Comparison of ENCODE assay signal across 22 cellular contexts in the genomic region with DNA sequence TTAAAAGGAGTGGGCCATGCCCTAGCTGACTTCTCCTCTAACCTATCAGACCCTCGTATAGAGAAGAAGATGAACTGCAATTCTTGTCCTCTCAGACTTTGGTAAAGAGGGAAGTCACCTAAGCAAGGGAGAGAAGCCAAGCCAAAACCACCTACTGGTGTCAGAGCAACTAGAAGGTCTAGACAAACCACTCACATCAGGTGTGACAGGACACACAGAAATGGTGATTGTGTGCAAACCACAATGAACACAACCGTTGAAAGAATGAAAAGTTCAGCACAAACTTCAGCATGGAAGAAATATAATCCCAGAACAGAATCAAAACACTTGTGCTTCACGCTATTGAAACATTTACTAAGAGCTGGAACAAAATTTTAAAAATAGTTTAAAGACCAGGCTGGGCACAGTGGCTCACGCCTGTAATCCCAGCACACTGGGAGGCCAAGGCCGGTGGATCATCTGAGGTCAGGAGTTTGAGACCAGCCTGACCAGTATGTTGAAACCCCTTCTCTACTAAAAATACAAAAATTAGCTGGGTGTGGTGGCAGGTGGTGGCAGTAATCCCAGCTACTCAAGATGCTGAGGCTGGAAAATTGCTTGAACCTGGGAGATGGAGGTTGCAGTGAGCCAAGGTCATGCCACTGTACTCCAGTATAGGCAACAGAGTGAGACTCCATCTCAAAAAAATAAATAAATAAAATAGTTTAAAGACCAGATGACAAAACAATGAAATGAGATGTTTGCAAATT. TPM values are rescaled to one million over a fixed set of nuclear protein-coding genes. Genes with fewer than 3 reads are reported as not detected.
DNase-seq lines count a peak whose midpoint lies in the region; ATAC-seq, FAIRE-seq and TF ChIP-seq lines count a peak whose summit lies in the region.
"Had no signal": no experiment of that assay in that cellular context is flagged by ENCODE, and none has a peak within 500 bp of the region (broad histone marks: within the 10 kb centered on the region; RNA-seq: fewer than 3 reads in every experiment).

No MANE protein-coding gene starts in this region.

- intact Hi-C loops in HepG2 (cut with micrococcal nuclease; ENCODE audit: unreplicated experiment) = no loop called here

- FAIRE-seq in urothelium cell line (lab: Jason Lieb, UNC) (peak; percentile 66), HepG2 (lab: Jason Lieb, UNC) (no peak)
- FAIRE-seq: A549, GM12892, GM18507, H1 had no signal

- H3K4me3 ChIP-seq in KMS-11 (IDR thresholded peaks at IDR 0.05; ENCODE audit: insufficient read depth, low read depth, low read length) (no peak overlapping the region), HepG2 (replicated peaks in 1 of 3; ENCODE audit: insufficient read depth in 1 of 3, low read depth in 2 of 3, low read length in 3 of 3) (no peak overlapping the region)
- H3K4me3 ChIP-seq: A549 had no signal

- H4K20me1 ChIP-seq in KMS-11 (ENCODE audit: insufficient read depth) = no peaks in the 10 kb centered on the region
- no peaks in the 10 kb centered on the region for H4K20me1 ChIP-seq in HepG2 (ENCODE audit: insufficient read depth, low read length)

- H3K4me2 ChIP-seq in KMS-11 = no peak overlapping the region
- no peak overlapping the region for H3K4me2 ChIP-seq in HepG2 (ENCODE audit: low read depth, low read length)
- H3K4me2 ChIP-seq: A549 had no signal

- H3K79me2 ChIP-seq in KMS-11 (ENCODE audit: insufficient read depth, low read depth) (no peaks in the 10 kb centered on the region), HepG2 (ENCODE audit: insufficient read depth, low read length) (no peaks in the 10 kb centered on the region)

- H3K36me3 ChIP-seq in KMS-11 (ENCODE audit: insufficient read depth) (no peaks in the 10 kb centered on the region), HepG2 (replicated peaks in 1 of 2; ENCODE audit: control insufficient read depth in 1 of 2, insufficient read depth in 2 of 2, low read length in 2 of 2) (no peaks in the 10 kb centered on the region)

- no peaks in the 10 kb centered on the region for H3K4me1 ChIP-seq in KMS-11 (ENCODE audit: low read depth, poor library complexity, severe bottlenecking)
- no peaks in the 10 kb centered on the region for H3K4me1 ChIP-seq in HepG2 (ENCODE audit: insufficient read depth, low read length)
- H3K4me1 ChIP-seq: A549 had no signal

- no peak for TF ChIP-seq POLR2A in HepG2 (IDR thresholded peaks at IDR 0.05; ENCODE audit: insufficient read depth in 1 of 2, low read depth in 2 of 2, low read length in 2 of 2)

- WGBS in HepG2 (ENCODE audit: low lambda C conversion rate) = 39% methylated on average over 5 of the region's 5 CpGs

- H3K27me3 ChIP-seq in KMS-11 (ENCODE audit: insufficient read depth, low read depth) (no peaks in the 10 kb centered on the region), HepG2 (ENCODE audit: control insufficient read depth in 1 of 2, insufficient read depth in 2 of 2, low read length in 2 of 2) (0 out of 5 replicates have a peak, but pooled peaks cover 0 to 1% of the 10 kb centered on the region in 2 experiments)

- no peak for ATAC-seq in HepG2
- ATAC-seq: A549 had no signal

- H3K9ac ChIP-seq in KMS-11 (no peak overlapping the region), HepG2 (ENCODE audit: insufficient read depth, low read depth, low read length) (no peak overlapping the region)

- TF ChIP-seq CTCF in KMS-11 (conservative IDR thresholded peaks at IDR 0.05; ENCODE audit: low read depth, low read length) = no peak
- no peak for TF ChIP-seq CTCF in HepG2 (CRISPR knock-in tag; IDR thresholded peaks at IDR 0.05)

- POLR2A ChIA-PET in HepG2 (lab: Yijun Ruan, JAX) = no interaction called here

- H2AFZ ChIP-seq in KMS-11 (ENCODE audit: low read depth) (no peak overlapping the region), HepG2 (ENCODE audit: low read length) (no peak overlapping the region)

- no peak for TF ChIP-seq RAD21 in HepG2 (CRISPR knock-in tag; IDR thresholded peaks at IDR 0.05)

- TF ChIP-seq EP300 in HepG2 (IDR thresholded peaks at IDR 0.05; ENCODE audit: low read depth in 2 of 2, low read length in 2 of 2) (no peak), HepG2 (CRISPR knock-in tag; IDR thresholded peaks at IDR 0.05; ENCODE audit: borderline replicate concordance) (no peak)

- no peaks in the 10 kb centered on the region for H3K9me3 ChIP-seq in HepG2 (ENCODE audit: low read length)
- H3K9me3 ChIP-seq: A549 had no signal

- in situ Hi-C loops in HepG2 (cut with HindIII; ENCODE audit: extremely low pct_ligation_motif_present, low pct_unique_long_range_greater_than_20kb) = no loop called here

- peak; percentile 38 for DNase-seq in NCI-H2107 treated with DMSO at 0.1 percent for 48 hours (lab: John Stamatoyannopoulos, UW; ENCODE audit: unreplicated experiment)
- no peak for DNase-seq in NCI-H2107 (lab: John Stamatoyannopoulos, UW)
- peak; percentile 4 for DNase-seq in ecto neural progenitor cell (ENCODE audit: low spot score)
- DNase-seq in urothelium cell line (ENCODE audit: low spot score) = no peak
- DNase-seq in COLO668 (lab: John Stamatoyannopoulos, UW; ENCODE audit: unreplicated experiment) = no peak
- DNase-seq in HT-29 (ENCODE audit: low spot score) = no peak
- DNase-seq in HepG2 (ENCODE audit: low spot score) = no peak
- DNase-seq: AML-193; CD4-positive, alpha-beta T cell; DMS79; GDM1; H9; KBM-7 had no signal

- CTCF ChIA-PET in HepG2 (lab: Yijun Ruan, JAX; ENCODE audit: low intra/inter-chr PET ratio, low total read pairs) = no interaction called here

- no TSS peak for BruUV-seq in HepG2 (replicated peaks; lab: Mats Ljungman, UMichigan)

- H3K27ac ChIP-seq in KMS-11 (peak overlapping the region; percentile 22; the same call in 1 of the 2 replicates), HepG2 (ENCODE audit: extremely low read length, insufficient read depth, low read length) (no peak overlapping the region)
- H3K27ac ChIP-seq: 22Rv1, A549, C4-2B had no signal

TF ChIP-seq in HepG2, 621 proteins besides CTCF, POLR2A, EP300 and RAD21:
- TF ChIP-seq, protein P1, sequence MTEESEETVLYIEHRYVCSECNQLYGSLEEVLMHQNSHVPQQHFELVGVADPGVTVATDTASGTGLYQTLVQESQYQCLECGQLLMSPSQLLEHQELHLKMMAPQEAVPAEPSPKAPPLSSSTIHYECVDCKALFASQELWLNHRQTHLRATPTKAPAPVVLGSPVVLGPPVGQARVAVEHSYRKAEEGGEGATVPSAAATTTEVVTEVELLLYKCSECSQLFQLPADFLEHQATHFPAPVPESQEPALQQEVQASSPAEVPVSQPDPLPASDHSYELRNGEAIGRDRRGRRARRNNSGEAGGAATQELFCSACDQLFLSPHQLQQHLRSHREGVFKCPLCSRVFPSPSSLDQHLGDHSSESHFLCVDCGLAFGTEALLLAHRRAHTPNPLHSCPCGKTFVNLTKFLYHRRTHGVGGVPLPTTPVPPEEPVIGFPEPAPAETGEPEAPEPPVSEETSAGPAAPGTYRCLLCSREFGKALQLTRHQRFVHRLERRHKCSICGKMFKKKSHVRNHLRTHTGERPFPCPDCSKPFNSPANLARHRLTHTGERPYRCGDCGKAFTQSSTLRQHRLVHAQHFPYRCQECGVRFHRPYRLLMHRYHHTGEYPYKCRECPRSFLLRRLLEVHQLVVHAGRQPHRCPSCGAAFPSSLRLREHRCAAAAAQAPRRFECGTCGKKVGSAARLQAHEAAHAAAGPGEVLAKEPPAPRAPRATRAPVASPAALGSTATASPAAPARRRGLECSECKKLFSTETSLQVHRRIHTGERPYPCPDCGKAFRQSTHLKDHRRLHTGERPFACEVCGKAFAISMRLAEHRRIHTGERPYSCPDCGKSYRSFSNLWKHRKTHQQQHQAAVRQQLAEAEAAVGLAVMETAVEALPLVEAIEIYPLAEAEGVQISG (CRISPR knock-in tag; IDR thresholded peaks at IDR 0.05) = no peak

RNA-seq across cellular contexts. Expression of gene NTF3, which starts 56.2 kb away (rescaled TPM):
- not detected in 2 replicates for total RNA-seq in HT-29 (2014; rRNA removed; shearing (Covaris generic))
- not detected in 2 replicates for total RNA-seq in HepG2 (2016; rRNA removed; fragmentation: Illumina TruSeq; extraction: Trizol)
- total RNA-seq in HepG2 (2016; cell fraction: cytosol; rRNA removed; fragmentation: Illumina TruSeq; extraction: Trizol; ENCODE audit: low read depth) = not detected in 2 replicates
- total RNA-seq in HepG2 (2016; cell fraction: insoluble cytoplasmic fraction; rRNA removed; fragmentation: Illumina TruSeq; extraction: Trizol) = not detected in 2 replicates
- not detected in 2 replicates for total RNA-seq in HepG2 (2016; cell fraction: membrane; rRNA removed; fragmentation: Illumina TruSeq; extraction: Trizol)
- not detected in 2 replicates for total RNA-seq in HepG2 (2016; cell fraction: nucleus; rRNA removed; fragmentation: Illumina TruSeq; extraction: Trizol)
- polyA plus RNA-seq in HepG2 (2011; rRNA removed) = not detected in 2 replicates
- polyA plus RNA-seq in HepG2 (2011; cell fraction: cytosol; rRNA removed) = not detected in 2 replicates
- not detected in 2 replicates for polyA plus RNA-seq in HepG2 (2011; cell fraction: nucleus; rRNA removed)
- not detected in 2 replicates for polyA plus RNA-seq in HepG2 (2012)
- polyA plus RNA-seq in HepG2 (2016; cell fraction: cytosol; fragmentation: Illumina TruSeq; extraction: Trizol; ENCODE audit: low read depth) = not detected in 2 replicates
- not detected in 2 replicates for polyA plus RNA-seq in HepG2 (2016; cell fraction: insoluble cytoplasmic fraction; fragmentation: Illumina TruSeq; extraction: Trizol; ENCODE audit: low read depth)
- polyA plus RNA-seq in HepG2 (2016; cell fraction: membrane; fragmentation: Illumina TruSeq; extraction: Trizol; ENCODE audit: low read depth) = not detected in 2 replicates
- not detected in 2 replicates for polyA plus RNA-seq in HepG2 (2016; cell fraction: nucleus; fragmentation: Illumina TruSeq; extraction: Trizol; ENCODE audit: insufficient read depth, low read depth)
- not detected in 2 replicates for polyA minus RNA-seq in HepG2 (2011; rRNA and poly(A)+ RNA removed; ENCODE audit: low replicate concordance)
- not detected in 2 replicates for polyA minus RNA-seq in HepG2 (2011; cell fraction: cytosol; rRNA and poly(A)+ RNA removed)
- not detected in 2 replicates for polyA minus RNA-seq in HepG2 (2011; cell fraction: nucleus; rRNA and poly(A)+ RNA removed)
- total RNA-seq: CD4-positive, alpha-beta T cell; HT1080 had no signal
- polyA plus RNA-seq: A549, IgD-negative memory B cell had no signal

Comparison
In these comparisons a context has a peak if more than half of its experiments do, and no peak if none do; other contexts are left out.
1. DNase-seq: peak in NCI-H2107 treated with DMSO at 0.1 percent for 48 hours (single experiment) and ecto neural progenitor cell (single experiment); none in NCI-H2107 (single experiment), urothelium cell line (single experiment), COLO668 (single experiment), HT-29 (single experiment) and HepG2 (single experiment).